Comparison of ENCODE assay signal across 8 cellular contexts in the genomic region with DNA sequence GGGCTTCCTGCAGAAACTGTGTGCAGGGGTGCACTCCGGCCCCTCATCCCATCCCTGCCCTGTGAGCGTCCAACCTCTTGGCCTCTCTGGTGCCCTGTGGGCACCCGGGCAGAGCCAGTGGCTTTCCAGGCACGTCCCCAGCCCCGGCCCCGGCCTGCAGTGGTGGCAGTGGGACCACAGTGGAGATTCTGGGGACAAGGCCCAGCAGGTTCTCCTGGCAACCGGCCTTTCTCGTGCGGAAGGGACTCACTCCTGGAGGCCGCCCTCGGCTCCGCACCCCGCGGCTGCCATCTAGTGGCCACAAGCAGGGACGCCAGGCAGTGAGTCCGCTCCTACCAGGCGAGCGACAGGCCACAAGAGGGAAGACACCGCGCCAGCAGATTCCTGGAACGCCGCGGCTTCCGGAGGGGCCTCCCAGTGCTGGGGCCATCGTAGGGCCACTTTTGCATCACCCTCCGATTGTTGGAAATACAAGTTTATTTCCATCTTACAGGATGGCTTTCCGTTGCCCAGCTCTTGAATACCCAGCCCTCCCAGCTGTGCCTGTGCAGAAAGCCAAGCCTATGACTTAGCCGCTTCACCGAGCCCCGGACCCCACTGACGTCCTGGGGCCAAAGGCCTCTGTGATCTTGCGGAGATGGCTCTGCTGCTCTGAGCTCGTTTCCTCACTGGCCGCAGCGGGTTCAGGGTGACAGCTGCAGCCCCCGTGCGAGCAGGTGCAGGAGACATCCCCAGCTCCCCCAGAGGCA.
A peak's percentile ranks its signal among the peaks of the same experiment; 100 is the strongest.
DNase-seq lines count a peak whose midpoint lies in the region; ATAC-seq and TF ChIP-seq lines count a peak whose summit lies in the region.

No MANE protein-coding gene starts in this region.

- H3K4me3 ChIP-seq in adrenal gland = no peak overlapping the region

- peaks cover 0 to 8% (median 6%) of the 10 kb centered on the region in 3 donors for H3K9me3 ChIP-seq in adrenal gland (replicated peaks in 1 of 3)

- ATAC-seq in left ventricle myocardium superior (peak; percentile 98), HG03196 (IDR thresholded peaks at IDR 0.05; ENCODE audit: unreplicated experiment) (no peak), GM21515 (IDR thresholded peaks at IDR 0.05; ENCODE audit: unreplicated experiment) (no peak)

- H3K27me3 ChIP-seq in adrenal gland = no peaks in the 10 kb centered on the region

- peak; percentile 92 for TF ChIP-seq CTCF in GM12874 (IDR thresholded peaks at IDR 0.05; ENCODE audit: insufficient read depth, low read depth, low read length)
- peak; percentile 98 to 100 (median 99) for TF ChIP-seq CTCF in adrenal gland (IDR thresholded peaks at IDR 0.05)

- no peaks in the 10 kb centered on the region for H3K4me1 ChIP-seq in adrenal gland (replicated peaks in 1 of 2)

- DNase-seq in NCI-H146 (lab: John Stamatoyannopoulos, UW) (peak; percentile 72), T-helper 1 cell (peak in 3 of 5 donors; percentile 19 to 50 (median 31)), adrenal gland (peak; percentile 78 to 92 (median 82)), left ventricle myocardium superior (peak; percentile 89), putamen (ENCODE audit: low spot score) (peak; percentile 56)

- H3K27ac ChIP-seq in adrenal gland = no peak overlapping the region

- H3K36me3 ChIP-seq in adrenal gland (replicated peaks in 1 of 2) = no peaks in the 10 kb centered on the region

- WGBS in adrenal gland, 4 donors = 1 to 20% (median 18%) methylated on average over 12 to 37 of the region's 37 CpGs

- TF ChIP-seq POLR2A in adrenal gland (IDR thresholded peaks at IDR 0.05) = no peak

- intact Hi-C loops in adrenal gland (cut with DNase I) (loop anchor here (2.0 kb wide), 1 partner anchor 289 kb away; no protein-coding TSS in a partner anchor), left ventricle myocardium superior (cut with micrococcal nuclease) (no loop called here)

Comparison
In these comparisons a context has a peak if more than half of its experiments do, and no peak if none do; other contexts are left out.
1. DNase-seq: peak in every context shown above with its lines; median percentile 89 in left ventricle myocardium superior; 82 in adrenal gland; 72 in NCI-H146; 56 in putamen; 31 in T-helper 1 cell.